ENCODE assay signal across 10 cellular contexts in the genomic region with DNA sequence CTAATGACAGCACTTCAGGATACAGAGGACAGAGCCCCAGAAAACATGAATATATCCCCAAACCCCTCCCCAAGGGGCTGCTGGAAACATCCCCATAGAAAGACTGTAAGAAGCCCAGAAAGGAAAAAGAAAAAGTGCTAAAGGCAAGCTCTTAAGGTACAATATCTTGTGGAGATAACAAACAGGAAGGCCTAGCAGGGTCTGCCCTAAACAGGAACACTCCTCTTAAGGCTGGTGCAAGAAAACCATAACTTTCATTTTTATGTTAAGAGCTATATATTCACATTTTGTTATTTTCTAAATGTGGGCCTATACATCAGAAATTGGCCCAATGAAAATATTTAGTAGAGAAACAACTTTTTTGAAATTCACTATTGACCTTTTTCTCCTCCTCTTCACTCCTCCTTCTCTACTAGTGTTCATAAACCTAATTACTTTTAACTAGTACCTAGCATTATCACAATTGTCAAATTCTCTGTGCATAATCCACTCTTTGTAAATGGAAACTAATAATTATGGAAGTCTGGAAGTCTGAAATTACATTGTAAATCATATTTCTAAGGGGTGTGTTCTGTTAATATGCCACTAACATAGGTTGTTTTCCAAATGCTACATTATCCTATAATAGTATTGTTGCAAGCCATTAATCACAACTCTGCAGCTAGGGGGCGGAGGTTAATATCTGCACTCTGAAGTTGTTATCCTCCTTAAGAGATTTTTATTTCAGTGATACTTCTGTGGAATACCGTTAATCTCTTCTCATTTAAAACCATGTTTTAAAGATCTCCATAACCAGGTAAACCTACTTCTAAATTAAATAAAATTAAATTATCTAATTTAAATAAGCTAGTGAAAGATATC. TPM values are rescaled to one million over a fixed set of nuclear protein-coding genes. Genes with fewer than 3 reads are reported as not detected.
DNase-seq lines count a peak whose midpoint lies in the region; ATAC-seq and TF ChIP-seq lines count a peak whose summit lies in the region.
"Had no signal": no experiment of that assay in that cellular context is flagged by ENCODE, and none has a peak within 500 bp of the region (broad histone marks: within the 10 kb centered on the region; RNA-seq: fewer than 3 reads in every experiment).

No MANE protein-coding gene starts in this region.

- ATAC-seq in CD4-positive, alpha-beta T cell (ENCODE audit: poor library complexity) = peak; percentile 34
- ATAC-seq in effector memory CD8-positive, alpha-beta T cell (replicated peaks) = peak; percentile 50
- ATAC-seq in HG02885 (IDR thresholded peaks at IDR 0.05; ENCODE audit: poor library complexity, unreplicated experiment) = no peak

- TF ChIP-seq CTCF in A673 (conservative IDR thresholded peaks at IDR 0.05; ENCODE audit: low read depth, low read length) = peak; percentile 45; the same call in 1 of the 2 replicates
- no peak for TF ChIP-seq CTCF in CD4-positive, alpha-beta T cell (IDR thresholded peaks at IDR 0.05)

- no peaks in the 10 kb centered on the region for H3K36me3 ChIP-seq in A673 (ENCODE audit: insufficient read depth, low read length, poor library complexity, severe bottlenecking)
- H3K36me3 ChIP-seq: tibial artery had no signal

- POLR2A ChIA-PET in A673 (lab: Charles Lee; ENCODE audit: low non-redundant PET) = interaction anchor here (0.6 kb wide), 1 partner anchor 912 kb away, joined by 3 read pairs; no protein-coding TSS in a partner anchor
- POLR2A ChIA-PET in CD4-positive, alpha-beta T cell (lab: Charles Lee) = interaction anchor here (0.7 kb wide), 2 partner anchors 137 to 1818 kb away, joined by 3 read pairs; no protein-coding TSS in a partner anchor

- H3K4me3 ChIP-seq in A673 (ENCODE audit: low read depth, low read length, poor library complexity, severe bottlenecking) = no peak overlapping the region
- H3K4me3 ChIP-seq: tibial artery had no signal

- no TSS peak for BruUV-seq in A673 (replicated peaks; lab: Mats Ljungman, UMichigan)

- intact Hi-C loops in A673 (cut with micrococcal nuclease; ENCODE audit: unreplicated experiment) = no loop called here
- intact Hi-C loops in CD4-positive, alpha-beta T cell (cut with DNase I, micrococcal nuclease) = no loop called here

- no peaks in the 10 kb centered on the region for H3K27me3 ChIP-seq in A673 (replicated peaks; ENCODE audit: insufficient read depth, low read depth, low read length, poor library complexity)
- H3K27me3 ChIP-seq in CD4-positive, alpha-beta T cell (ENCODE audit: control insufficient read depth, insufficient read depth, low read length) = no peaks in the 10 kb centered on the region
- H3K27me3 ChIP-seq: tibial artery had no signal

- peaks cover 7% of the 10 kb centered on the region for H3K36me3 Mint-ChIP-seq in CD4-positive, alpha-beta T cell (ENCODE audit: low read depth)
- no peaks in the 10 kb centered on the region for H3K36me3 Mint-ChIP-seq in effector memory CD8-positive, alpha-beta T cell (ENCODE audit: insufficient read depth)

- H3K9me3 ChIP-seq in A673 (ENCODE audit: low read depth, low read length, poor library complexity, severe bottlenecking) = no peaks in the 10 kb centered on the region
- H3K9me3 ChIP-seq in CD4-positive, alpha-beta T cell (ENCODE audit: control insufficient read depth, low read length) = no peaks in the 10 kb centered on the region
- H3K9me3 ChIP-seq: tibial artery had no signal

- H3K4me1 Mint-ChIP-seq in CD4-positive, alpha-beta T cell (ENCODE audit: low read depth) = peaks cover 50% of the 10 kb centered on the region
- peaks cover 30 to 40% of the 10 kb centered on the region in 2 donors for H3K4me1 Mint-ChIP-seq in effector memory CD8-positive, alpha-beta T cell (ENCODE audit: low read depth in 2 of 2)

- H3K4me1 ChIP-seq in A673 (ENCODE audit: insufficient read depth, low read length, poor library complexity, severe bottlenecking) = no peaks in the 10 kb centered on the region
- H3K4me1 ChIP-seq: tibial artery had no signal

- H3K27me3 Mint-ChIP-seq in CD4-positive, alpha-beta T cell = no peaks in the 10 kb centered on the region
- no peaks in the 10 kb centered on the region for H3K27me3 Mint-ChIP-seq in effector memory CD8-positive, alpha-beta T cell

- CTCF ChIA-PET in A673 (lab: Charles Lee) = no interaction called here
- CTCF ChIA-PET in CD4-positive, alpha-beta T cell (lab: Charles Lee) = interaction anchor here (1.7 kb wide), 1 partner anchor 9 kb away, joined by 7 read pairs; no protein-coding TSS in a partner anchor

- no peak overlapping the region for H3K27ac ChIP-seq in A673 (ENCODE audit: low read depth, low read length, poor library complexity, severe bottlenecking)
- no peak overlapping the region for H3K27ac ChIP-seq in CD4-positive, alpha-beta T cell (ENCODE audit: low read depth, low read length)
- H3K27ac ChIP-seq: tibial artery had no signal

- H3K27ac Mint-ChIP-seq in CD4-positive, alpha-beta T cell = peak overlapping the region; percentile 68
- H3K27ac Mint-ChIP-seq in effector memory CD8-positive, alpha-beta T cell = peak overlapping the region; percentile 0 to 76

- DNase-seq in A673 (ENCODE audit: low spot score) (no peak), OCI-M1 (lab: John Stamatoyannopoulos, UW) (peak; percentile 6), NCI-H345 (lab: John Stamatoyannopoulos, UW) (no peak)
- DNase-seq in CD4-positive, alpha-beta T cell = no peak
- DNase-seq in effector memory CD8-positive, alpha-beta T cell = no peak
- no peak for DNase-seq in central memory CD4-positive, alpha-beta T cell
- DNase-seq in activated effector memory CD4-positive, alpha-beta T cell treated with anti-CD3 and anti-CD28 coated beads, Interleukin-2, amount 50 U/mL, for 16 hours = no peak
- DNase-seq: NCI-H1436, tibial artery had no signal

- H3K4me3 Mint-ChIP-seq in CD4-positive, alpha-beta T cell = peak overlapping the region; percentile 54
- H3K4me3 Mint-ChIP-seq in effector memory CD8-positive, alpha-beta T cell = peak overlapping the region in 1 of 2 donors; percentile 51

- H3K9me3 Mint-ChIP-seq in CD4-positive, alpha-beta T cell = no peaks in the 10 kb centered on the region
- H3K9me3 Mint-ChIP-seq in effector memory CD8-positive, alpha-beta T cell = no peaks in the 10 kb centered on the region

RNA-seq across cellular contexts. Expression of gene CASK, which starts 59.8 kb away (rescaled TPM):
- total RNA-seq in A673 (2021) = 33.5 and 36.3 TPM in 2 replicates
- 10 to 100 TPM; 39.9 to 44.6 TPM for total RNA-seq in CD4-positive, alpha-beta T cell
